Comparison of ENCODE assay signal across 12 cellular contexts in genomic region chr12:124804011-124804621, GRCh38. TPM values are rescaled to one million over a fixed set of nuclear protein-coding genes. Genes with fewer than 3 reads are reported as not detected.
A peak's percentile ranks its signal among the peaks of the same experiment; 100 is the strongest.
DNase-seq lines count a peak whose midpoint lies in the region; ATAC-seq, FAIRE-seq and TF ChIP-seq lines count a peak whose summit lies in the region.
"Had no signal": no experiment of that assay in that cellular context is flagged by ENCODE, and none has a peak within 500 bp of the region (broad histone marks: within the 10 kb centered on the region; RNA-seq: fewer than 3 reads in every experiment).

No MANE protein-coding gene starts in this region.

- peak; percentile 69 to 83 for ATAC-seq in upper lobe of left lung (ENCODE audit: low FRiP score in 2 of 2)
- no peak for ATAC-seq in HG02884 (IDR thresholded peaks at IDR 0.05; ENCODE audit: unreplicated experiment)

- no peak overlapping the region for H3K4me3 ChIP-seq in astrocyte (ENCODE audit: insufficient read depth, low read depth, low read length)
- H3K4me3 ChIP-seq in upper lobe of left lung: no peak overlapping the region

- H3K79me2 ChIP-seq in astrocyte (ENCODE audit: insufficient read depth, low read length): no peaks in the 10 kb centered on the region

- H3K4me1 ChIP-seq in astrocyte (ENCODE audit: insufficient read depth, low read length) (no peaks in the 10 kb centered on the region), upper lobe of left lung (peaks cover 0 to 12% (median 8%) of the 10 kb centered on the region in 4 donors)

- H3K4me2 ChIP-seq in astrocyte (ENCODE audit: low read length): no peak overlapping the region

- no peak overlapping the region for H3K9ac ChIP-seq in astrocyte (ENCODE audit: low read length)

- H3K4me1 Mint-ChIP-seq in astrocyte (ENCODE audit: low read depth, unreplicated experiment): no peaks in the 10 kb centered on the region
- H3K4me1 Mint-ChIP-seq: activated CD4-positive, alpha-beta memory T cell treated with anti-CD3 and anti-CD28 coated beads, Interleukin-2, amount 10 ng/mL, durations not matched to agents 7 days and 5 days had no signal

- no peak for FAIRE-seq in astrocyte (lab: Jason Lieb, UNC)
- FAIRE-seq: frontal cortex had no signal

- H3K27me3 Mint-ChIP-seq in astrocyte (ENCODE audit: low read depth, unreplicated experiment): no peaks in the 10 kb centered on the region
- H3K27me3 Mint-ChIP-seq: activated CD4-positive, alpha-beta memory T cell treated with anti-CD3 and anti-CD28 coated beads, Interleukin-2, amount 10 ng/mL, durations not matched to agents 7 days and 5 days; IgD-negative memory B cell had no signal

- 62 to 71% methylated on average over 5 to 9 of the region's 9 CpGs for WGBS in upper lobe of left lung, 2 donors

- H3K4me3 Mint-ChIP-seq in astrocyte (ENCODE audit: unreplicated experiment): no peak overlapping the region
- H3K4me3 Mint-ChIP-seq: activated CD4-positive, alpha-beta memory T cell treated with anti-CD3 and anti-CD28 coated beads, Interleukin-2, amount 10 ng/mL, durations not matched to agents 7 days and 5 days had no signal

- DNase-seq in DMS 273 (lab: John Stamatoyannopoulos, UW; ENCODE audit: unreplicated experiment): peak; percentile 60
- DNase-seq in DMS 273 treated with DMSO at 0.1 percent for 48 hours (lab: John Stamatoyannopoulos, UW): no peak
- DNase-seq in astrocyte (ENCODE audit: low read depth): peak; percentile 26
- DNase-seq in iPS DF 19.7 (ENCODE audit: low read depth, low spot score): peak; percentile 52
- DNase-seq in upper lobe of left lung: peak; percentile 48 to 65
- no peak for DNase-seq in stimulated activated CD4-positive, alpha-beta T cell treated with anti-CD3 and anti-CD28 coated beads, Interleukin-2, amount 100 ng/mL, for 48 hours
- DNase-seq in SHP77 treated with DMSO at 0.1 percent for 48 hours (lab: John Stamatoyannopoulos, UW): no peak
- DNase-seq: 8988T; activated CD4-positive, alpha-beta memory T cell treated with anti-CD3 and anti-CD28 coated beads, Interleukin-2, amount 10 ng/mL, durations not matched to agents 7 days and 5 days had no signal

- H3K36me3 ChIP-seq in astrocyte (ENCODE audit: insufficient read depth, low read length) (no peaks in the 10 kb centered on the region), upper lobe of left lung (peaks cover 0 to 4% (median 0%) of the 10 kb centered on the region in 4 donors)

- TF ChIP-seq EP300 in upper lobe of left lung (IDR thresholded peaks at IDR 0.05): no peak

- H3K27ac ChIP-seq in astrocyte (ENCODE audit: low read depth, low read length) (no peak overlapping the region), upper lobe of left lung (peak overlapping the region in 3 of 4 donors; percentile 28 to 71 (median 65))

- H3K36me3 Mint-ChIP-seq in astrocyte (ENCODE audit: low read depth, unreplicated experiment): peaks cover 24% of the 10 kb centered on the region

- TF ChIP-seq POLR2A in upper lobe of left lung (IDR thresholded peaks at IDR 0.05): peak in 1 of 4 donors; percentile 43

- TF ChIP-seq CTCF in astrocyte (IDR thresholded peaks at IDR 0.05; ENCODE audit: insufficient read depth, low read depth, low read length) (no peak), upper lobe of left lung (IDR thresholded peaks at IDR 0.05) (no peak)

- peaks cover 2% of the 10 kb centered on the region for H3K9me3 Mint-ChIP-seq in astrocyte (ENCODE audit: unreplicated experiment)
- H3K9me3 Mint-ChIP-seq: activated CD4-positive, alpha-beta memory T cell treated with anti-CD3 and anti-CD28 coated beads, Interleukin-2, amount 10 ng/mL, durations not matched to agents 7 days and 5 days had no signal

- H3K9me3 ChIP-seq in astrocyte (ENCODE audit: insufficient read depth, low read depth, low read length) (no peaks in the 10 kb centered on the region), upper lobe of left lung (no peaks in the 10 kb centered on the region)

- H2AFZ ChIP-seq in astrocyte (ENCODE audit: low read depth, low read length): no peak overlapping the region

- H3K27ac Mint-ChIP-seq in astrocyte (ENCODE audit: unreplicated experiment): no peak overlapping the region
- H3K27ac Mint-ChIP-seq: activated CD4-positive, alpha-beta memory T cell treated with anti-CD3 and anti-CD28 coated beads, Interleukin-2, amount 10 ng/mL, durations not matched to agents 7 days and 5 days; IgD-negative memory B cell had no signal

- H3K27me3 ChIP-seq in astrocyte (ENCODE audit: insufficient read depth, low read length) (no peaks in the 10 kb centered on the region), upper lobe of left lung (no peaks in the 10 kb centered on the region)

- no peaks in the 10 kb centered on the region for H4K20me1 ChIP-seq in astrocyte (ENCODE audit: insufficient read depth, low read length)

RNA-seq across cellular contexts. Expression of gene SCARB1, which starts 59.5 kb away (rescaled TPM):
- total RNA-seq in astrocyte (44.5 and 48.4 TPM in 2 replicates), upper lobe of left lung (10 to 100 TPM; 10.0 to 51.3 (median 22.5) TPM)

Comparison
In these comparisons a context has a peak if more than half of its experiments do, and no peak if none do; other contexts are left out.
1. DNase-seq: peak in DMS 273 (single experiment), astrocyte (single experiment), iPS DF 19.7 (single experiment) and upper lobe of left lung (2 of 2); none in DMS 273 treated with DMSO at 0.1 percent for 48 hours (single experiment), stimulated activated CD4-positive, alpha-beta T cell treated with anti-CD3 and anti-CD28 coated beads, Interleukin-2, amount 100 ng/mL, for 48 hours (0 of 2) and SHP77 treated with DMSO at 0.1 percent for 48 hours (single experiment).